Comparison of ENCODE assay signal across 10 cellular contexts in genomic region chr2:118090387-118091139, GRCh38. TPM values are rescaled to one million over a fixed set of nuclear protein-coding genes. Genes with fewer than 3 reads are reported as not detected.
DNase-seq lines count a peak whose midpoint lies in the region; TF ChIP-seq lines count a peak whose summit lies in the region.
"Had no signal": no experiment of that assay in that cellular context is flagged by ENCODE, and none has a peak within 500 bp of the region (broad histone marks: within the 10 kb centered on the region; RNA-seq: fewer than 3 reads in every experiment).

No MANE protein-coding gene starts in this region.

- no peak overlapping the region for H2BK12ac ChIP-seq in trophoblast cell (ENCODE audit: low read length)

- TF ChIP-seq CTCF in OCI-LY1 (IDR thresholded peaks at IDR 0.05; ENCODE audit: low read length), result no peak
- no peak for TF ChIP-seq CTCF in suprapubic skin (IDR thresholded peaks at IDR 0.05)

- H2BK120ac ChIP-seq in trophoblast cell (ENCODE audit: insufficient read depth, low read length, poor library complexity), result no peak overlapping the region

- H3K4me3 ChIP-seq in OCI-LY1 (ENCODE audit: low read depth, low read length, poor library complexity, severe bottlenecking) (peak overlapping the region; percentile 99), ectodermal cell (ENCODE audit: insufficient read depth, low read depth, low read length) (peak overlapping the region; percentile 68), trophoblast cell (ENCODE audit: low read depth, low read length) (no peak overlapping the region), suprapubic skin (no peak overlapping the region)

- H3K9me3 ChIP-seq in OCI-LY1 (ENCODE audit: low read length) (no peaks in the 10 kb centered on the region), ectodermal cell (ENCODE audit: control insufficient read depth, low read length) (no peaks in the 10 kb centered on the region), trophoblast cell (ENCODE audit: insufficient read depth, low read depth, low read length) (no peaks in the 10 kb centered on the region), suprapubic skin (no peaks in the 10 kb centered on the region)

- WGBS in ectodermal cell, 2 experiments, result 88 to 89% methylated on average over 5 of the region's 5 CpGs
- WGBS in trophoblast cell (ENCODE audit: extremely low coverage, insufficient coverage, insufficient read length), result no CpG with 5 or more reads among the region's 5 CpGs
- 86% methylated on average over 5 of the region's 5 CpGs for WGBS in suprapubic skin

- no peak for TF ChIP-seq EP300 in suprapubic skin (IDR thresholded peaks at IDR 0.05)

- H3K36me3 Mint-ChIP-seq in T-helper 1 cell treated with Interleukin-12 subunit alpha and Interleukin-12 subunit beta and Interleukin-4 antibody, amounts not matched to agents 30 μg/mL and 1 μg/mL, for 36 hours (ENCODE audit: low read depth), result peaks cover 6% of the 10 kb centered on the region

- no peak overlapping the region for H4K91ac ChIP-seq in trophoblast cell (ENCODE audit: low read depth, low read length)

- H4K20me1 ChIP-seq in OCI-LY1 (ENCODE audit: insufficient read depth, low read length), result no peaks in the 10 kb centered on the region

- H3K36me3 ChIP-seq in OCI-LY1 (ENCODE audit: insufficient read depth, low read length), result no peaks in the 10 kb centered on the region
- no peaks in the 10 kb centered on the region for H3K36me3 ChIP-seq in ectodermal cell (ENCODE audit: control insufficient read depth, insufficient read depth, low read length)
- H3K36me3 ChIP-seq in trophoblast cell (ENCODE audit: control insufficient read depth in 1 of 2, insufficient read depth in 2 of 2, low read length in 2 of 2), result no peaks in the 10 kb centered on the region
- no peaks in the 10 kb centered on the region for H3K36me3 ChIP-seq in suprapubic skin

- no peaks in the 10 kb centered on the region for H3K9me3 Mint-ChIP-seq in T-helper 1 cell treated with Interleukin-12 subunit alpha and Interleukin-12 subunit beta and Interleukin-4 antibody, amounts not matched to agents 30 μg/mL and 1 μg/mL, for 36 hours

- peaks cover 19% of the 10 kb centered on the region; the same call in 1 of the 2 replicates for H3K79me2 ChIP-seq in OCI-LY1 (ENCODE audit: insufficient read depth, low read length)
- peaks cover 4% of the 10 kb centered on the region for H3K79me2 ChIP-seq in trophoblast cell (ENCODE audit: control insufficient read depth, insufficient read depth, low read length, poor library complexity)

- H3K9ac ChIP-seq in OCI-LY1 (ENCODE audit: low read length), result no peak overlapping the region
- no peak overlapping the region for H3K9ac ChIP-seq in trophoblast cell (ENCODE audit: low read length)

- no peak overlapping the region for H4K8ac ChIP-seq in trophoblast cell (ENCODE audit: low read depth, low read length)

- peaks cover 3% of the 10 kb centered on the region for H3K79me1 ChIP-seq in trophoblast cell (ENCODE audit: low read length)

- H3K4me2 ChIP-seq in OCI-LY1 (ENCODE audit: low read length), result peak overlapping the region; percentile 87; the same call in 1 of the 2 replicates
- no peak overlapping the region for H3K4me2 ChIP-seq in trophoblast cell (ENCODE audit: low read length)

- H3K23ac ChIP-seq in trophoblast cell (ENCODE audit: low read length), result no peak overlapping the region

- POLR2A ChIA-PET in HEK293T (lab: Yijun Ruan, JAX), result interaction anchor here (2.8 kb wide), 1 partner anchor 95 kb away, joined by 14 read pairs; no protein-coding TSS in a partner anchor

- no peak overlapping the region for H2AFZ ChIP-seq in OCI-LY1 (ENCODE audit: low read length)
- no peak overlapping the region for H2AFZ ChIP-seq in trophoblast cell (ENCODE audit: insufficient read depth, low read length, poor library complexity)

- H2BK5ac ChIP-seq in trophoblast cell (ENCODE audit: low read depth, low read length, poor library complexity), result no peak overlapping the region

- no peaks in the 10 kb centered on the region for H3K9me2 ChIP-seq in OCI-LY1 (ENCODE audit: low read depth, low read length)

- CTCF ChIA-PET in HEK293T (lab: Yijun Ruan, JAX), result interaction anchor here (0.7 kb wide), 1 partner anchor 17 kb away, joined by 3 read pairs; no protein-coding TSS in a partner anchor

- no peaks in the 10 kb centered on the region for H3K27me3 Mint-ChIP-seq in T-helper 1 cell treated with Interleukin-12 subunit alpha and Interleukin-12 subunit beta and Interleukin-4 antibody, amounts not matched to agents 30 μg/mL and 1 μg/mL, for 36 hours (ENCODE audit: low read depth)

- no peak for TF ChIP-seq POLR2A in suprapubic skin (IDR thresholded peaks at IDR 0.05)

- no peak overlapping the region for H4K12ac ChIP-seq in trophoblast cell (ENCODE audit: low read depth, low read length)

- peaks cover 31% of the 10 kb centered on the region for H3K4me1 Mint-ChIP-seq in T-helper 1 cell treated with Interleukin-12 subunit alpha and Interleukin-12 subunit beta and Interleukin-4 antibody, amounts not matched to agents 30 μg/mL and 1 μg/mL, for 36 hours (ENCODE audit: low read depth)

- DNase-seq in T-helper 1 cell, result no peak
- DNase-seq in trophoblast cell, result no peak
- DNase-seq in suprapubic skin (ENCODE audit: low spot score in 2 of 2), result no peak
- no peak for DNase-seq in HEK293T (ENCODE audit: extremely low spot score)
- no peak for DNase-seq in NCI-H446 treated with DMSO at 0.1 percent for 48 hours (lab: John Stamatoyannopoulos, UW)
- DNase-seq: EL, foreskin melanocyte had no signal

- no peak overlapping the region for H3K27ac Mint-ChIP-seq in T-helper 1 cell treated with Interleukin-12 subunit alpha and Interleukin-12 subunit beta and Interleukin-4 antibody, amounts not matched to agents 30 μg/mL and 1 μg/mL, for 36 hours

- H3K18ac ChIP-seq in trophoblast cell (ENCODE audit: low read length), result no peak overlapping the region

- H3K4ac ChIP-seq in trophoblast cell (ENCODE audit: low read depth, low read length), result peak overlapping the region; percentile 86

- H3K14ac ChIP-seq in trophoblast cell (ENCODE audit: low read length), result no peak overlapping the region

- H3K27me3 ChIP-seq in OCI-LY1 (ENCODE audit: insufficient read depth, low read length) (peaks cover 8% of the 10 kb centered on the region; the same call in 1 of the 2 replicates), ectodermal cell (ENCODE audit: control insufficient read depth, insufficient read depth, low read length, poor library complexity, severe bottlenecking) (no peaks in the 10 kb centered on the region), trophoblast cell (ENCODE audit: insufficient read depth, low read length) (no peaks in the 10 kb centered on the region), suprapubic skin (no peaks in the 10 kb centered on the region)

- H3K27ac ChIP-seq in OCI-LY1 (ENCODE audit: low read depth, low read length, poor library complexity, severe bottlenecking), result no peak overlapping the region
- H3K27ac ChIP-seq in ectodermal cell (ENCODE audit: insufficient read depth, low read depth, low read length, poor library complexity, severe bottlenecking), result no peak overlapping the region
- H3K27ac ChIP-seq in trophoblast cell (ENCODE audit: low read depth, low read length), result no peak overlapping the region
- H3K27ac ChIP-seq in suprapubic skin, result no peak overlapping the region

- peaks cover 25% of the 10 kb centered on the region for H3K4me1 ChIP-seq in OCI-LY1 (ENCODE audit: insufficient read depth, low read length, severe bottlenecking)
- H3K4me1 ChIP-seq in ectodermal cell (ENCODE audit: control insufficient read depth, insufficient read depth, low read length), result peaks cover 7% of the 10 kb centered on the region
- no peaks in the 10 kb centered on the region for H3K4me1 ChIP-seq in trophoblast cell (ENCODE audit: control insufficient read depth in 1 of 2, insufficient read depth in 2 of 2, low read length in 2 of 2)
- peaks cover 25% of the 10 kb centered on the region for H3K4me1 ChIP-seq in suprapubic skin

- no peak overlapping the region for H2AK5ac ChIP-seq in trophoblast cell (ENCODE audit: low read length)

- peak overlapping the region; percentile 56 for H3K4me3 Mint-ChIP-seq in T-helper 1 cell treated with Interleukin-12 subunit alpha and Interleukin-12 subunit beta and Interleukin-4 antibody, amounts not matched to agents 30 μg/mL and 1 μg/mL, for 36 hours

- no peaks in the 10 kb centered on the region for H3F3A ChIP-seq in OCI-LY1 (ENCODE audit: insufficient read depth, low read length)

TF ChIP-seq in HEK293T, 16 proteins besides CTCF, POLR2A, EP300 and RAD21:
- no peak for TF ChIP-seq FOXK2 (IDR thresholded peaks at IDR 0.05)

RNA-seq across cellular contexts. Expression of gene INSIG2, which starts 2.3 kb away (rescaled TPM):
- polyA plus RNA-seq in ectodermal cell (2013, experiment 1 of 4), result 15.9 TPM
- polyA plus RNA-seq in ectodermal cell (2013, experiment 2 of 4), result 17.7 TPM
- polyA plus RNA-seq in ectodermal cell (2013, experiment 3 of 4), result 11.4 TPM
- 16.4 TPM for polyA plus RNA-seq in ectodermal cell (2013, experiment 4 of 4)
- polyA plus RNA-seq in trophoblast cell (2013), result 7.8 and 8.2 TPM in 2 replicates
- total RNA-seq in suprapubic skin, result 10 to 100 TPM in 2 of 4 donors, 1 to 10 TPM in 2; 6.9 to 14.9 (median 9.3) TPM

Comparison
In these comparisons a context has a peak if more than half of its experiments do, and no peak if none do; other contexts are left out.
1. H3K4me3 ChIP-seq: peak in OCI-LY1 (single experiment) and ectodermal cell (single experiment); none in trophoblast cell (single experiment) and suprapubic skin (single experiment).